12 cellular contexts compared by ENCODE assay signal in the genomic region with DNA sequence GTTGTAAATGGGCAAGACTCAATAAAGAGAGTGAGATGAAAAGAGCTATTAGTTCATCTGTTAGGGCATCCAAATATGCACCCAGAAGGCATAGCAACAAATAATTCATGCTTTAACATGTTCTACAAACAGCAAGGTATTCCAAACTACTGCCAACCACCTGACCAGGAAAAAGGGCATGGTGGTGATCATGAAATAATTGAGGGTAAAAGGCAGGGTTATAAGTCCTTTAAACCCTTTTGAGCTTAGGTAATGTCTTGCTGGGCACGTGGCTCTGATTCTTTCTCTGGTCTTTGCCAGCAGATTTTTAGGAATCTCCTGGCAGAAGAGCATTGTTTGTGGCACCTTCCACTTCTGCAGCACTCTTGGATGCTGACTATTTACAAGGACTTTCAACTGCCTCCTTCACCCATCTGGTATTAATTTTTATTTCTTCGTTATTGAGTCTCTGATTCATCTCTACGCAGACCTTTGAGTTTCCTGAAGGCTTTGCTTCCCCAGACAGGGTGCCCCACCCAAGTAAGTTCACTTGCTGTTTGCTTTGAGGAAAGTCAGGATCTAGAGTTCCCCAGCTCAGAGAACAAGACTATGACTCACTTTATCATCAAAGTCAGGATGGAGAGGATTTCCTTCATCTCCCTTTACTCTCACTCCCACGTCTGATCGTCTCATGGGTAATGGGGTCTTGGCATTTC.
DNase-seq lines count a peak whose midpoint lies in the region; ATAC-seq and TF ChIP-seq lines count a peak whose summit lies in the region.
"Had no signal": no experiment of that assay in that cellular context is flagged by ENCODE, and none has a peak within 500 bp of the region (broad histone marks: within the 10 kb centered on the region; RNA-seq: fewer than 3 reads in every experiment).

No MANE protein-coding gene starts in this region.

- H3K9me3 Mint-ChIP-seq in effector memory CD8-positive, alpha-beta T cell = peaks cover 6 to 10% of the 10 kb centered on the region in 2 donors
- peaks cover 0 to 8% (median 0%) of the 10 kb centered on the region in 7 donors for H3K9me3 Mint-ChIP-seq in naive B cell
- H3K9me3 Mint-ChIP-seq in progenitor cell of endocrine pancreas (ENCODE audit: low read depth) = peaks cover 5% of the 10 kb centered on the region
- H3K9me3 Mint-ChIP-seq in activated naive CD8-positive, alpha-beta T cell treated with anti-CD3 and anti-CD28 coated beads for 36 hours = peaks cover 11% of the 10 kb centered on the region

- no peaks in the 10 kb centered on the region for H3K36me3 ChIP-seq in MG63

- peaks cover 11% of the 10 kb centered on the region for H3K36me3 Mint-ChIP-seq in effector memory CD8-positive, alpha-beta T cell (ENCODE audit: insufficient read depth)
- H3K36me3 Mint-ChIP-seq in naive B cell = peaks cover 47 to 60% of the 10 kb centered on the region in 2 donors
- H3K36me3 Mint-ChIP-seq in progenitor cell of endocrine pancreas (ENCODE audit: insufficient read depth) = no peaks in the 10 kb centered on the region
- H3K36me3 Mint-ChIP-seq in activated naive CD8-positive, alpha-beta T cell treated with anti-CD3 and anti-CD28 coated beads for 36 hours = peaks cover 66% of the 10 kb centered on the region

- no peaks in the 10 kb centered on the region for H3K9me3 ChIP-seq in MG63

- no peak overlapping the region for H3K4me3 ChIP-seq in MG63
- H3K4me3 ChIP-seq: SK-N-MC had no signal

- DNase-seq in AG09319 (ENCODE audit: extremely low read depth, low read depth) (peak; percentile 87), MG63 (peak; percentile 88), naive B cell (no peak), DMS53 treated with DMSO at 0.1 percent for 48 hours (lab: John Stamatoyannopoulos, UW; ENCODE audit: unreplicated experiment) (no peak), progenitor cell of endocrine pancreas (ENCODE audit: low spot score, unreplicated experiment) (no peak), OCI-M2 (lab: John Stamatoyannopoulos, UW; ENCODE audit: unreplicated experiment) (no peak)
- no peak for DNase-seq in effector memory CD8-positive, alpha-beta T cell
- no peak for DNase-seq in activated naive CD8-positive, alpha-beta T cell treated with anti-CD3 and anti-CD28 coated beads for 36 hours
- DNase-seq: activated naive CD4-positive, alpha-beta T cell treated with anti-CD3 and anti-CD28 coated beads, Interleukin-2, amount 50 U/mL, for 16 hours; left cardiac atrium; NCI-H1436 had no signal

- TF ChIP-seq CTCF in AG09319 (IDR thresholded peaks at IDR 0.05; ENCODE audit: low read depth, low read length) = no peak
- TF ChIP-seq CTCF in progenitor cell of endocrine pancreas (IDR thresholded peaks at IDR 0.05; ENCODE audit: unreplicated experiment) = no peak

- H3K4me1 Mint-ChIP-seq in effector memory CD8-positive, alpha-beta T cell (ENCODE audit: low read depth in 2 of 2) = peaks cover 42 to 49% of the 10 kb centered on the region in 2 donors
- H3K4me1 Mint-ChIP-seq in naive B cell (peaks cover 48 to 68% (median 54%) of the 10 kb centered on the region in 3 donors), progenitor cell of endocrine pancreas (ENCODE audit: low read depth) (no peaks in the 10 kb centered on the region)
- H3K4me1 Mint-ChIP-seq in activated naive CD8-positive, alpha-beta T cell treated with anti-CD3 and anti-CD28 coated beads for 36 hours = peaks cover 41% of the 10 kb centered on the region

- H3K27ac Mint-ChIP-seq in effector memory CD8-positive, alpha-beta T cell = peak overlapping the region; percentile 88 to 89
- H3K27ac Mint-ChIP-seq in naive B cell (peak overlapping the region; percentile 26 to 75 (median 58)), progenitor cell of endocrine pancreas (no peak overlapping the region)
- H3K27ac Mint-ChIP-seq in activated naive CD8-positive, alpha-beta T cell treated with anti-CD3 and anti-CD28 coated beads for 36 hours = no peak overlapping the region

- ATAC-seq in effector memory CD8-positive, alpha-beta T cell (replicated peaks) = no peak
- no peak for ATAC-seq in naive B cell (ENCODE audit: low read depth in 2 of 2)

- H3K4me3 Mint-ChIP-seq in effector memory CD8-positive, alpha-beta T cell = no peak overlapping the region
- no peak overlapping the region for H3K4me3 Mint-ChIP-seq in naive B cell
- H3K4me3 Mint-ChIP-seq in progenitor cell of endocrine pancreas (ENCODE audit: low read depth) = no peak overlapping the region
- H3K4me3 Mint-ChIP-seq in activated naive CD8-positive, alpha-beta T cell treated with anti-CD3 and anti-CD28 coated beads for 36 hours = no peak overlapping the region

- H3K27me3 ChIP-seq in MG63 = no peaks in the 10 kb centered on the region

- no peaks in the 10 kb centered on the region for H3K27me3 Mint-ChIP-seq in effector memory CD8-positive, alpha-beta T cell
- H3K27me3 Mint-ChIP-seq in naive B cell = no peaks in the 10 kb centered on the region
- H3K27me3 Mint-ChIP-seq in progenitor cell of endocrine pancreas = peaks cover 2% of the 10 kb centered on the region
- no peaks in the 10 kb centered on the region for H3K27me3 Mint-ChIP-seq in activated naive CD8-positive, alpha-beta T cell treated with anti-CD3 and anti-CD28 coated beads for 36 hours

Comparison
In these comparisons a context has a peak if more than half of its experiments do, and no peak if none do; other contexts are left out.
1. DNase-seq: peak in AG09319 (single experiment) and MG63 (single experiment); none in effector memory CD8-positive, alpha-beta T cell (0 of 3), naive B cell (single experiment), DMS53 treated with DMSO at 0.1 percent for 48 hours (single experiment), progenitor cell of endocrine pancreas (single experiment), activated naive CD8-positive, alpha-beta T cell treated with anti-CD3 and anti-CD28 coated beads for 36 hours (single experiment) and OCI-M2 (single experiment).
2. H3K27ac Mint-ChIP-seq: peak in effector memory CD8-positive, alpha-beta T cell (2 of 2) and naive B cell (6 of 6); none in progenitor cell of endocrine pancreas (single experiment) and activated naive CD8-positive, alpha-beta T cell treated with anti-CD3 and anti-CD28 coated beads for 36 hours (single experiment).